Comparison of ENCODE assay signal across 1 cellular context in the genomic region with DNA sequence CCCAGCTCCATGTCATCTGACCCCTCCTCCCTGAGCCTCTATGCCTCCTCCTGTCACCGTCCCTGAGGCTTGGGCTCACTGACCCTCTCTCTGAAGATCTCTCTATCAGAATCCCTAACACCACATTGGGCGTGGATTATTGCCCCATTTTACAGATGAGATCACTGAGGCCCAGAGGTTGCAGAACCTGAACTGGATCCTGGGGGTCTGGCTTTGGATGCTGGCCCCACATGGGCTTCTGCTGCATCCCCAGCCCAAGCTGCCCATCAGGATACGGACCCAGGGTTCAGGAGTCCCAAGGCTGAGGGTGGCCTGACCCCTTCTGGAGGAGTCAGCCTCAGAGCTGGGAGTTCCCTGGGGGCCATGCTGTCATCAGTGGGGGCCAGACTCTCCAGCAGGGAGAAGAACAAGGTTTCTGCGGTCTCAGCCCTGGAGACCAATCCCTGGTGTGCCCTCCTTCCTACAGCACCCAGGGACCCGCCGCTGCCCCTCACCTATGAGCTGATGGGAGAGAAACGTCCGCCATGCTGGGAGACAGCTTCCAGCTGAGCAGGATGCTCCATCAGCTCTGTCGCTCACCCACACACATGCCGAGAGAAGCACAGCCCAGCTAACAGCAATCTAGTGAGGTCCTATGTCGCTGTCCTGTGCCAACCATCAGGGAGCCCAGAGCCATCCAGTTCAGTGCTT.
A peak's percentile ranks its signal among the peaks of the same experiment; 100 is the strongest.
TF ChIP-seq lines count a peak whose summit lies in the region.

No MANE protein-coding gene starts in this region.

TF ChIP-seq in A549, 52 proteins besides CTCF, POLR2A, EP300 and RAD21 (continued from another document):
- TF ChIP-seq CBX8 (IDR thresholded peaks at IDR 0.05) (no peak), CHD4 (IDR thresholded peaks at IDR 0.05; ENCODE audit: borderline replicate concordance) (peak; percentile 46; the same call in 1 of the 2 replicates), HDAC2 (IDR thresholded peaks at IDR 0.05) (0 out of 2 replicates have a peak, but pooled peaks have one; percentile 36), SREBF2 (IDR thresholded peaks at IDR 0.05) (no peak)
TF ChIP-seq in A549: peak in this region for 2.
